8 cellular contexts compared by ENCODE assay signal in genomic region chr2:177772529-177772928, GRCh38.
DNase-seq lines count a peak whose midpoint lies in the region; ATAC-seq and TF ChIP-seq lines count a peak whose summit lies in the region.

No MANE protein-coding gene starts in this region.

- POLR2A ChIA-PET in CD8-positive, alpha-beta T cell (lab: Charles Lee): no interaction called here

- no peak overlapping the region for H3K27ac Mint-ChIP-seq in CD8-positive, alpha-beta T cell
- H3K27ac Mint-ChIP-seq in GM23338: no peak overlapping the region

- no peak overlapping the region for H3K4me2 ChIP-seq in GM23338
- no peak overlapping the region for H3K4me2 ChIP-seq in hepatocyte

- H3K79me2 ChIP-seq in GM23338 (replicated peaks; ENCODE audit: insufficient read depth) (no peaks in the 10 kb centered on the region), hepatocyte (no peaks in the 10 kb centered on the region)

- H3K9me2 ChIP-seq in GM23338 (ENCODE audit: insufficient read depth) (no peaks in the 10 kb centered on the region), hepatocyte (replicated peaks; ENCODE audit: insufficient read depth) (no peaks in the 10 kb centered on the region)

- H3K4me1 Mint-ChIP-seq in CD8-positive, alpha-beta T cell (ENCODE audit: low read depth): peaks cover 7% of the 10 kb centered on the region
- H3K4me1 Mint-ChIP-seq in GM23338: no peaks in the 10 kb centered on the region

- CTCF ChIA-PET in CD8-positive, alpha-beta T cell (lab: Charles Lee): interaction anchor here (0.9 to 3.2 kb wide), 7 partner anchors 9 to 133 kb away, joined by 3 to 19 read pairs (median 4); no protein-coding TSS in a partner anchor

- H3K36me3 Mint-ChIP-seq in CD8-positive, alpha-beta T cell: no peaks in the 10 kb centered on the region
- H3K36me3 Mint-ChIP-seq in GM23338 (ENCODE audit: low read depth): no peaks in the 10 kb centered on the region

- H3K36me3 ChIP-seq in CD8-positive, alpha-beta T cell (ENCODE audit: insufficient read depth, low read length): no peaks in the 10 kb centered on the region
- H3K36me3 ChIP-seq in GM23338 (ENCODE audit: insufficient read depth) (no peaks in the 10 kb centered on the region), hepatocyte (replicated peaks; ENCODE audit: insufficient read depth, low read depth) (no peaks in the 10 kb centered on the region)

- H3K4me1 ChIP-seq in CD8-positive, alpha-beta T cell (ENCODE audit: insufficient read depth, low read length): no peaks in the 10 kb centered on the region
- H3K4me1 ChIP-seq in GM23338 (ENCODE audit: insufficient read depth): no peaks in the 10 kb centered on the region
- H3K4me1 ChIP-seq in hepatocyte (ENCODE audit: insufficient read depth): no peaks in the 10 kb centered on the region

- no peak overlapping the region for H3K4me3 ChIP-seq in CD8-positive, alpha-beta T cell (ENCODE audit: low read depth, low read length)
- H3K4me3 ChIP-seq in GM23338 (no peak overlapping the region), hepatocyte (no peak overlapping the region)

- no peaks in the 10 kb centered on the region for H3K27me3 Mint-ChIP-seq in CD8-positive, alpha-beta T cell (ENCODE audit: low read depth)
- H3K27me3 Mint-ChIP-seq in GM23338 (ENCODE audit: insufficient read depth, low read depth, poor library complexity): no peaks in the 10 kb centered on the region

- no peaks in the 10 kb centered on the region for H3K27me3 ChIP-seq in CD8-positive, alpha-beta T cell (ENCODE audit: insufficient read depth, low read length)
- no peaks in the 10 kb centered on the region for H3K27me3 ChIP-seq in GM23338 (ENCODE audit: insufficient read depth)
- no peaks in the 10 kb centered on the region for H3K27me3 ChIP-seq in hepatocyte

- ATAC-seq in CD8-positive, alpha-beta T cell: no peak
- ATAC-seq in GM23338: no peak

- intact Hi-C loops in CD8-positive, alpha-beta T cell (cut with DNase I, micrococcal nuclease): loop anchor here in 1 of 2 experiments (5.0 kb wide), 2 partner anchors 70 to 135 kb away; no protein-coding TSS in a partner anchor

- no peak overlapping the region for H3K4me3 Mint-ChIP-seq in CD8-positive, alpha-beta T cell
- no peak overlapping the region for H3K4me3 Mint-ChIP-seq in GM23338

- H3K27ac ChIP-seq in CD8-positive, alpha-beta T cell (ENCODE audit: low read depth, low read length): no peak overlapping the region
- H3K27ac ChIP-seq in GM23338 (ENCODE audit: low read depth) (no peak overlapping the region), hepatocyte (no peak overlapping the region)

- H4K20me1 ChIP-seq in GM23338 (replicated peaks; ENCODE audit: insufficient read depth) (no peaks in the 10 kb centered on the region), hepatocyte (ENCODE audit: insufficient read depth, poor library complexity, severe bottlenecking) (no peaks in the 10 kb centered on the region)

- TF ChIP-seq CTCF in CD8-positive, alpha-beta T cell (IDR thresholded peaks at IDR 0.05): peak; percentile 73
- TF ChIP-seq CTCF in GM23338 (conservative IDR thresholded peaks at IDR 0.05; ENCODE audit: low read depth in 2 of 2): peak in 1 of 2 experiments; percentile 78; a peak in 3 of 4 replicates
- TF ChIP-seq CTCF in hepatocyte (IDR thresholded peaks at IDR 0.05; ENCODE audit: poor library complexity): peak; percentile 57

- DNase-seq in CD8-positive, alpha-beta T cell: no peak
- DNase-seq in GM23338 (ENCODE audit: low spot score) (peak; percentile 70), SW480 (ENCODE audit: low spot score) (peak; percentile 35), hepatocyte (ENCODE audit: low spot score) (peak; percentile 41), NCI-H2107 (lab: John Stamatoyannopoulos, UW) (no peak), ecto neural progenitor cell (ENCODE audit: low spot score) (no peak), middle frontal gyrus (ENCODE audit: extremely low spot score, low spot score) (no peak)
- no peak for DNase-seq in NK-92 treated with Interleukin-12 subunit alpha and Interleukin-12 subunit beta, amount 100 ng/mL, for 24 hours (lab: John Stamatoyannopoulos, UW)

- no peaks in the 10 kb centered on the region for H3K9me3 Mint-ChIP-seq in CD8-positive, alpha-beta T cell
- no peaks in the 10 kb centered on the region for H3K9me3 Mint-ChIP-seq in GM23338

- H3K9me3 ChIP-seq in CD8-positive, alpha-beta T cell (ENCODE audit: low read length): no peaks in the 10 kb centered on the region
- no peaks in the 10 kb centered on the region for H3K9me3 ChIP-seq in hepatocyte (ENCODE audit: low read depth)

- H2AFZ ChIP-seq in GM23338 (no peak overlapping the region), hepatocyte (no peak overlapping the region)

- H3F3A ChIP-seq in GM23338 (replicated peaks; ENCODE audit: low read depth): no peaks in the 10 kb centered on the region

TF ChIP-seq in GM23338, 12 proteins besides CTCF, POLR2A, EP300 and RAD21 (continues in another document):
- TF ChIP-seq EZH2 (IDR thresholded peaks at IDR 0.05; ENCODE audit: low read depth, unreplicated experiment) (no peak), ETS1 (IDR thresholded peaks at IDR 0.05) (no peak), ZNF114 (CRISPR knock-in tag; IDR thresholded peaks at IDR 0.05) (no peak), POLR2AphosphoS5 (IDR thresholded peaks at IDR 0.05; ENCODE audit: low read depth) (no peak), ZNF331 (CRISPR knock-in tag; IDR thresholded peaks at IDR 0.05; ENCODE audit: low read depth) (no peak), STAT1 (IDR thresholded peaks at IDR 0.05; ENCODE audit: unreplicated experiment) (no peak), JUNB (IDR thresholded peaks at IDR 0.05; ENCODE audit: unreplicated experiment) (no peak), ZNF462 (CRISPR knock-in tag; IDR thresholded peaks at IDR 0.05) (no peak), NANOG (IDR thresholded peaks at IDR 0.05; ENCODE audit: borderline replicate concordance) (no peak), CREB1 (CRISPR knock-in tag; IDR thresholded peaks at IDR 0.05; ENCODE audit: low read depth) (no peak)

Comparison
In these comparisons a context has a peak if more than half of its experiments do, and no peak if none do; other contexts are left out.
1. DNase-seq: peak in GM23338 (single experiment), SW480 (single experiment) and hepatocyte (single experiment); none in CD8-positive, alpha-beta T cell (0 of 7), NCI-H2107 (single experiment), ecto neural progenitor cell (single experiment), NK-92 treated with Interleukin-12 subunit alpha and Interleukin-12 subunit beta, amount 100 ng/mL, for 24 hours (single experiment) and middle frontal gyrus (single experiment).